Comparison of ENCODE assay signal across 13 cellular contexts in genomic region chr11:10920205-10920604, GRCh38.
DNase-seq lines count a peak whose midpoint lies in the region; TF ChIP-seq lines count a peak whose summit lies in the region.
"Had no signal": no experiment of that assay in that cellular context is flagged by ENCODE, and none has a peak within 500 bp of the region (broad histone marks: within the 10 kb centered on the region; RNA-seq: fewer than 3 reads in every experiment).

No MANE protein-coding gene starts in this region.

- H3K4me1 Mint-ChIP-seq in HFFc6 (ENCODE audit: low read depth): peaks cover 26% of the 10 kb centered on the region
- H3K4me1 Mint-ChIP-seq: central memory CD8-positive, alpha-beta T cell had no signal

- no peaks in the 10 kb centered on the region for H3K27me3 Mint-ChIP-seq in HFFc6 (ENCODE audit: insufficient read depth)
- H3K27me3 Mint-ChIP-seq: central memory CD8-positive, alpha-beta T cell had no signal

- no peak overlapping the region for H3K4me3 ChIP-seq in brain microvascular endothelial cell (ENCODE audit: low read depth, low read length)
- H3K4me3 ChIP-seq: sigmoid colon had no signal

- peaks cover 20% of the 10 kb centered on the region for H3K36me3 Mint-ChIP-seq in HFFc6 (ENCODE audit: low read depth)

- no peak overlapping the region; the same call in 1 of the 2 replicates for H3K27ac Mint-ChIP-seq in HFFc6

- DNase-seq in HFFc6 (peak; percentile 51), NOMO-1 (lab: John Stamatoyannopoulos, UW; ENCODE audit: unreplicated experiment in 2 of 2) (peak; percentile 23 to 88), brain microvascular endothelial cell (peak; percentile 38), renal cortical epithelial cell (ENCODE audit: low read depth) (peak; percentile 63), GM03348 (ENCODE audit: low spot score) (no peak), iPS-NIHi7 (ENCODE audit: extremely low spot score) (no peak), COLO668 (lab: John Stamatoyannopoulos, UW; ENCODE audit: unreplicated experiment) (no peak)
- DNase-seq: activated naive CD4-positive, alpha-beta T cell treated with anti-CD3 and anti-CD28 coated beads, Interleukin-2, amount 50 U/mL, for 16 hours; NCI-H1105; NCI-H446; sigmoid colon; T1000 had no signal

- in situ Hi-C loops in brain microvascular endothelial cell (cut with HindIII; ENCODE audit: low pct_ligation_motif_present, low sequenced_read_pairs): no loop called here

- TF ChIP-seq CTCF in HFFc6 (IDR thresholded peaks at IDR 0.05) (no peak), brain microvascular endothelial cell (IDR thresholded peaks at IDR 0.05; ENCODE audit: low read depth, low read length, missing control alignments) (no peak)

- H3K27ac ChIP-seq in brain microvascular endothelial cell: peak overlapping the region; percentile 23
- H3K27ac ChIP-seq: sigmoid colon had no signal

- H3K36me3 ChIP-seq in brain microvascular endothelial cell (replicated peaks): no peaks in the 10 kb centered on the region
- H3K36me3 ChIP-seq: sigmoid colon had no signal

- H3K4me3 Mint-ChIP-seq in HFFc6: no peak overlapping the region
- H3K4me3 Mint-ChIP-seq: central memory CD8-positive, alpha-beta T cell had no signal

- peaks cover 22% of the 10 kb centered on the region for H3K9me3 Mint-ChIP-seq in HFFc6
- H3K9me3 Mint-ChIP-seq: central memory CD8-positive, alpha-beta T cell had no signal

- no peaks in the 10 kb centered on the region for H3K27me3 ChIP-seq in brain microvascular endothelial cell (replicated peaks)
- H3K27me3 ChIP-seq: sigmoid colon had no signal

Comparison
In these comparisons a context has a peak if more than half of its experiments do, and no peak if none do; other contexts are left out.
1. DNase-seq: peak in HFFc6 (single experiment), NOMO-1 (2 of 2), brain microvascular endothelial cell (single experiment) and renal cortical epithelial cell (single experiment); none in GM03348 (single experiment), iPS-NIHi7 (single experiment) and COLO668 (single experiment).